In the genomic region with DNA sequence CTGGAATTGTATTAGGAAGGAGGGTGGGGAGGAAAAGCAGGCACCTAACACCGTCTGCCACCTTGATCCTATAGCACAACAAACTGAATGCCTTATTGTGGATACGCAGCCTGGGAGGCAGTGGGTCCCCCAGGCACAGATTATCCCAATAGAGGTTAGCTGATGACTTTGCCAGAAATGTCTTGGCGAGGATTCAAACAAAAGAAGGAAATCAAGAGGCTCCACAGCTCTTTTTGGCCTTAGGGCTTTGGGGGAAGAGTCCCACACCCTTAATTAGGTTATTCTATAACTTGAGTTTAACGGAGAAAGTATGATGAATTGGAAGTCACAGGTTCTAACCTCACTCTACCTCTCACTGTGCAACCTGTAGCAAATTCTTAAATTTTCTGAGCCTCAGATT, we compare ENCODE assay signal across 1 cellular context.
TF ChIP-seq lines count a peak whose summit lies in the region.

No MANE protein-coding gene starts in this region.

TF ChIP-seq in H1, 55 proteins besides CTCF, POLR2A, EP300 and RAD21:
- no peak for TF ChIP-seq SAP30 (IDR thresholded peaks at IDR 0.05; ENCODE audit: insufficient read depth, insufficient replicate concordance, low read length)
- TF ChIP-seq CHD1 (IDR thresholded peaks at IDR 0.05; ENCODE audit: low read depth, low read length) = no peak
- TF ChIP-seq, protein P1, sequence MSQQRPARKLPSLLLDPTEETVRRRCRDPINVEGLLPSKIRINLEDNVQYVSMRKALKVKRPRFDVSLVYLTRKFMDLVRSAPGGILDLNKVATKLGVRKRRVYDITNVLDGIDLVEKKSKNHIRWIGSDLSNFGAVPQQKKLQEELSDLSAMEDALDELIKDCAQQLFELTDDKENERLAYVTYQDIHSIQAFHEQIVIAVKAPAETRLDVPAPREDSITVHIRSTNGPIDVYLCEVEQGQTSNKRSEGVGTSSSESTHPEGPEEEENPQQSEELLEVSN (IDR thresholded peaks at IDR 0.05) = no peak
- TF ChIP-seq KDM4A (IDR thresholded peaks at IDR 0.05; ENCODE audit: low read depth, low read length, severe bottlenecking) = no peak
- no peak for TF ChIP-seq SIRT6 (IDR thresholded peaks at IDR 0.05; ENCODE audit: low read length)
- no peak for TF ChIP-seq CBX8 (IDR thresholded peaks at IDR 0.05; ENCODE audit: borderline replicate concordance, low read depth, low read length)
- TF ChIP-seq TBP (IDR thresholded peaks at IDR 0.05; ENCODE audit: low read depth, low read length) = no peak
- TF ChIP-seq RBBP5 (IDR thresholded peaks at IDR 0.05; ENCODE audit: borderline replicate concordance, low read depth, low read length) = no peak
- no peak for TF ChIP-seq TEAD4 (IDR thresholded peaks at IDR 0.05; ENCODE audit: low read depth, low read length)
